Comparison of ENCODE assay signal across 24 cellular contexts in the genomic region with DNA sequence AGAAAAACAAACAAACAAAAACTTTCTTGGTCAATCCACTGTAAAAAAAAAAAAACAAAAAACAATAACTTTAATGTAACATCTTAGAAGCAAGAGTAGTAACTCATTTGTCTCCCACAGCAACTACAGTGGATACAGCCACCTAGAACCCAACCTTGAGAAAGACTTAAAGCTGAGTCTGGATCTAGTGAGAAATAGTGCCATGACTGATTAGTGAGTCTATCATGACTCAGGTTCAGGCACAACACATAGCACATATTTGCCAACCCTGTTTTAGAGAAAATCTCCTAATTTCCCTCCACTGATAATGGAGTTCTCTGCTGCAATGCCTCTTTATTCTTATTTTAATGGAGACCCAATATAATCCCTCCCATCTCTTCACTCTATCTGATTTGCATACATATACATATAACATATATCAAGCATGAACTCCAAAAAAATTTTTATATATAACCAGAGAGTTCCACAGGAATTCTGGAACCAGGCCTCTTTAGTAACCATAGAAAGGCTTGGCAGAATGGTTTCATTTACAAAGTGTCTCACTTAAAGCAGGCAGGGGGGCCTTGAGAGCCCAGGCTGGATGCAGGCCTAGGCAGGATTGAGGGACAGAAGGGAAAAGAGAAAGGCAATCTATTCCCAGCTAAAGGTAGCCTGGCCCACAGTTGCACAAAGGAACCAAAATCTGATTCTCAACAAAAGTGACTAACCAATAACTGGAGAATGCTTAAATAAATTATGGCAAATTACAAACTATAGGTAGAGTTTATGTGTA. TPM values are rescaled to one million over a fixed set of nuclear protein-coding genes. Genes with fewer than 3 reads are reported as not detected.
DNase-seq lines count a peak whose midpoint lies in the region; ATAC-seq lines count a peak whose summit lies in the region.
"Had no signal": no experiment of that assay in that cellular context is flagged by ENCODE, and none has a peak within 500 bp of the region (broad histone marks: within the 10 kb centered on the region; RNA-seq: fewer than 3 reads in every experiment).

No MANE protein-coding gene starts in this region.

- in situ Hi-C loops in GM23248 (cut with MboI) = loop anchor here (10.0 kb wide), 1 partner anchor 535 kb away; no protein-coding TSS in a partner anchor

- H3K4me2 ChIP-seq in GM23248 (ENCODE audit: unreplicated experiment) = no peak overlapping the region

- H3K36me3 ChIP-seq in GM23248 (ENCODE audit: low read depth) (no peaks in the 10 kb centered on the region), H7 (replicated peaks; ENCODE audit: control insufficient read depth, insufficient read depth, low read length) (no peaks in the 10 kb centered on the region)
- H3K36me3 ChIP-seq: adrenal gland, colonic mucosa, esophagus muscularis mucosa, sigmoid colon, stomach, tibial nerve had no signal

- no peaks in the 10 kb centered on the region for H3K9me3 ChIP-seq in GM23248 (ENCODE audit: low read depth)
- no peaks in the 10 kb centered on the region for H3K9me3 ChIP-seq in T-helper 17 cell (ENCODE audit: control insufficient read depth, low read length, poor library complexity, severe bottlenecking)
- H3K9me3 ChIP-seq: adrenal gland, colonic mucosa, esophagus muscularis mucosa, mucosa of descending colon, sigmoid colon, stomach, tibial nerve had no signal

- H3K9me2 ChIP-seq in GM23248 (ENCODE audit: insufficient read depth) = no peaks in the 10 kb centered on the region

- H3K27me3 ChIP-seq in GM23248 (replicated peaks; ENCODE audit: insufficient read depth) (no peaks in the 10 kb centered on the region), H7 (ENCODE audit: control insufficient read depth, insufficient read depth, low read length) (no peaks in the 10 kb centered on the region)
- H3K27me3 ChIP-seq: adrenal gland, colonic mucosa, esophagus muscularis mucosa, sigmoid colon, stomach, tibial nerve had no signal

- peaks cover 6% of the 10 kb centered on the region for H3K4me1 Mint-ChIP-seq in T-helper 17 cell
- H3K4me1 Mint-ChIP-seq: neural crest cell had no signal

- peak overlapping the region; percentile 54 for H3K27ac Mint-ChIP-seq in T-helper 17 cell
- H3K27ac Mint-ChIP-seq: activated CD8-positive, alpha-beta T cell treated with anti-CD3 and anti-CD28 coated beads, Interleukin-2, amount 10 ng/mL, durations not matched to agents 7 days and 5 days; effector memory CD8-positive, alpha-beta T cell; progenitor cell of endocrine pancreas had no signal

- H3F3A ChIP-seq in GM23248 (ENCODE audit: insufficient read depth) = peaks cover 13% of the 10 kb centered on the region; the same call in 1 of the 2 replicates

- no peak overlapping the region for H2AFZ ChIP-seq in GM23248

- H3K79me2 ChIP-seq in GM23248 (ENCODE audit: insufficient read depth) = peaks cover 22% of the 10 kb centered on the region

- no peak overlapping the region for H3K9ac ChIP-seq in GM23248

- H3K4me1 ChIP-seq in GM23248 (ENCODE audit: insufficient read depth) = peaks cover 16% of the 10 kb centered on the region; the same call in 1 of the 2 replicates
- H3K4me1 ChIP-seq: colonic mucosa, tibial nerve had no signal

- H3K4me3 ChIP-seq in GM23248 (no peak overlapping the region), H7 (ENCODE audit: insufficient read depth, low read depth, low read length) (no peak overlapping the region)
- H3K4me3 ChIP-seq: adrenal gland, colonic mucosa, esophagus muscularis mucosa, mucosa of descending colon, sigmoid colon, stomach, tibial nerve had no signal

- no peak for ATAC-seq in T-helper 17 cell
- ATAC-seq in HG03442 (IDR thresholded peaks at IDR 0.05; ENCODE audit: unreplicated experiment) = no peak
- ATAC-seq: activated CD8-positive, alpha-beta T cell treated with anti-CD3 and anti-CD28 coated beads, Interleukin-2, amount 10 ng/mL, durations not matched to agents 7 days and 5 days; effector memory CD8-positive, alpha-beta T cell; mucosa of descending colon had no signal

- no peak overlapping the region for H3K4me3 Mint-ChIP-seq in T-helper 17 cell
- H3K4me3 Mint-ChIP-seq: activated CD8-positive, alpha-beta T cell treated with anti-CD3 and anti-CD28 coated beads, Interleukin-2, amount 10 ng/mL, durations not matched to agents 7 days and 5 days; CD14-positive monocyte; effector memory CD8-positive, alpha-beta T cell; neural crest cell had no signal

- H3K27me3 Mint-ChIP-seq in T-helper 17 cell = peaks cover 23% of the 10 kb centered on the region
- H3K27me3 Mint-ChIP-seq: effector memory CD8-positive, alpha-beta T cell; progenitor cell of endocrine pancreas had no signal

- no peaks in the 10 kb centered on the region for H3K36me3 Mint-ChIP-seq in T-helper 17 cell (ENCODE audit: low read depth)

- H3K27ac ChIP-seq in GM23248 = 0 out of 2 replicates have a peak overlapping the region, but pooled peaks have one; percentile 1
- H3K27ac ChIP-seq: adrenal gland, colonic mucosa, esophagus muscularis mucosa, sigmoid colon, stomach, tibial nerve had no signal

- H4K20me1 ChIP-seq in GM23248 (ENCODE audit: insufficient read depth) = no peaks in the 10 kb centered on the region

- peak; percentile 64 for DNase-seq in GM23248
- DNase-seq in H7 = peak; percentile 31
- DNase-seq in T-helper 17 cell = no peak
- DNase-seq in fibroblast of peridontal ligament (ENCODE audit: extremely low read depth) = peak; percentile 34
- no peak for DNase-seq in Kasumi-1 (lab: John Stamatoyannopoulos, UW)
- no peak for DNase-seq in iPS-NIHi11 (ENCODE audit: low spot score)
- DNase-seq: activated CD4-positive, CD25-positive, alpha-beta regulatory T cell treated with anti-CD3 and anti-CD28 coated beads, Interleukin-2, amount 50 U/mL, for 72 hours; activated CD8-positive, alpha-beta T cell treated with anti-CD3 and anti-CD28 coated beads, Interleukin-2, amount 10 ng/mL, durations not matched to agents 7 days and 5 days; adrenal gland; Calu3; colonic mucosa; effector memory CD8-positive, alpha-beta T cell; islet precursor cell; mucosa of descending colon; NCI-H1694; Right ventricle myocardium superior; sigmoid colon; stomach had no signal

RNA-seq across cellular contexts. Expression of a gene that starts 11.9 kb away (rescaled TPM):
- 1.4 and 1.8 TPM in 2 replicates for total RNA-seq in GM23248 (2014; rRNA removed; shearing (Covaris generic))
- polyA plus RNA-seq in GM23248 (2016; fragmentation: Nextera tagmentation; extraction: Ambion mirVana) = 0.56 and 1.0 TPM in 2 replicates
- total RNA-seq in H7 (2014; rRNA removed; shearing (Covaris generic)) = 0.10 and 0.18 TPM in 2 replicates
- 10 to 100 TPM; 48.2 to 51.3 TPM for total RNA-seq in T-helper 17 cell

Comparison
In these comparisons a context has a peak if more than half of its experiments do, and no peak if none do; other contexts are left out.
1. DNase-seq: peak in GM23248 (single experiment), H7 (single experiment) and fibroblast of peridontal ligament (single experiment); none in T-helper 17 cell (0 of 3), Kasumi-1 (0 of 2) and iPS-NIHi11 (single experiment).
2. RNA of a gene that starts 11.9 kb away (total RNA-seq): 48.2 to 51.3 TPM in T-helper 17 cell; 1.4 to 1.8 TPM in GM23248 and 0.10 to 0.18 TPM in H7; every median in the first group is over 10 times any median in the second.